ENCODE assay signal across 15 cellular contexts in genomic region chr17:5011928-5012327, GRCh38. TPM values are rescaled to one million over a fixed set of nuclear protein-coding genes. Genes with fewer than 3 reads are reported as not detected.
A peak's percentile ranks its signal among the peaks of the same experiment; 100 is the strongest.
DNase-seq lines count a peak whose midpoint lies in the region; ATAC-seq lines count a peak whose summit lies in the region.
"Had no signal": no experiment of that assay in that cellular context is flagged by ENCODE, and none has a peak within 500 bp of the region (broad histone marks: within the 10 kb centered on the region; RNA-seq: fewer than 3 reads in every experiment).

No MANE protein-coding gene starts in this region.

- DNase-seq in stimulated activated CD4-positive, alpha-beta T cell treated with anti-CD3 and anti-CD28 coated beads, Interleukin-12 subunit alpha, Interleukin-12 subunit beta, amount 100 ng/mL, for 48 hours (ENCODE audit: low read depth in 2 of 3, low spot score in 1 of 3) = peak in 2 of 3 donors; percentile 22 to 28
- no peak for DNase-seq in stimulated activated CD4-positive, alpha-beta T cell treated with anti-CD3 and anti-CD28 coated beads, Interleukin-4, amount 100 ng/mL, for 4 hours
- DNase-seq in RKO (ENCODE audit: low spot score) (peak; percentile 65), dermis blood vessel endothelial cell (peak; percentile 80), H4 (ENCODE audit: low spot score) (no peak), H7 (no peak)
- DNase-seq: activated naive CD4-positive, alpha-beta T cell treated with Interleukin-2 at 50 U/mL for 16 hours; NCI-H1694; spleen; stimulated activated naive CD4-positive, alpha-beta T cell had no signal

- H3K27ac Mint-ChIP-seq in stimulated activated naive CD8-positive, alpha-beta T cell treated with anti-CD3 and anti-CD28 coated beads, Interleukin-15, Interleukin-2, amounts not matched to agents 100 ng/mL and 50 ng/mL, for 24 hours = peak overlapping the region; percentile 82

- ATAC-seq in GM18502 (IDR thresholded peaks at IDR 0.05; ENCODE audit: poor library complexity, unreplicated experiment) = no peak
- ATAC-seq: naive thymus-derived CD8-positive, alpha-beta T cell had no signal

- H3K36me3 ChIP-seq in H7 (replicated peaks; ENCODE audit: control insufficient read depth, insufficient read depth, low read length) = peaks cover 35% of the 10 kb centered on the region

- H3K4me1 Mint-ChIP-seq in stimulated activated naive CD8-positive, alpha-beta T cell treated with anti-CD3 and anti-CD28 coated beads, Interleukin-15, Interleukin-2, amounts not matched to agents 100 ng/mL and 50 ng/mL, for 24 hours (ENCODE audit: low read depth) = peaks cover 11% of the 10 kb centered on the region

- H3K9me3 Mint-ChIP-seq in stimulated activated naive CD8-positive, alpha-beta T cell treated with anti-CD3 and anti-CD28 coated beads, Interleukin-15, Interleukin-2, amounts not matched to agents 100 ng/mL and 50 ng/mL, for 24 hours = no peaks in the 10 kb centered on the region
- H3K9me3 Mint-ChIP-seq: naive thymus-derived CD8-positive, alpha-beta T cell had no signal

- peak overlapping the region; percentile 20 for H3K4me3 Mint-ChIP-seq in stimulated activated naive CD8-positive, alpha-beta T cell treated with anti-CD3 and anti-CD28 coated beads, Interleukin-15, Interleukin-2, amounts not matched to agents 100 ng/mL and 50 ng/mL, for 24 hours
- H3K4me3 Mint-ChIP-seq: naive thymus-derived CD8-positive, alpha-beta T cell had no signal

- H3K36me3 Mint-ChIP-seq in stimulated activated naive CD8-positive, alpha-beta T cell treated with anti-CD3 and anti-CD28 coated beads, Interleukin-15, Interleukin-2, amounts not matched to agents 100 ng/mL and 50 ng/mL, for 24 hours (ENCODE audit: low read depth) = peaks cover 57% of the 10 kb centered on the region

- no peak overlapping the region for H3K4me3 ChIP-seq in H7 (ENCODE audit: insufficient read depth, low read depth, low read length)
- H3K4me3 ChIP-seq: BLaER1, spleen had no signal

- H3K27me3 ChIP-seq in H7 (ENCODE audit: control insufficient read depth, insufficient read depth, low read length) = no peaks in the 10 kb centered on the region
- H3K27me3 ChIP-seq: BLaER1, spleen had no signal

- no peaks in the 10 kb centered on the region for H3K27me3 Mint-ChIP-seq in stimulated activated naive CD8-positive, alpha-beta T cell treated with anti-CD3 and anti-CD28 coated beads, Interleukin-15, Interleukin-2, amounts not matched to agents 100 ng/mL and 50 ng/mL, for 24 hours
- H3K27me3 Mint-ChIP-seq: naive thymus-derived CD8-positive, alpha-beta T cell had no signal

RNA-seq across cellular contexts. Expression of gene KIF1C, which starts 14.2 kb away (rescaled TPM):
- 105 and 189 TPM in 2 replicates for total RNA-seq in dermis blood vessel endothelial cell
- 9.9 and 13.0 TPM in 2 replicates for total RNA-seq in H4 (2014; rRNA removed; shearing (Covaris generic))
- total RNA-seq in H7 (2014; rRNA removed; shearing (Covaris generic)) = 46.2 and 48.8 TPM in 2 replicates

RNA-seq across cellular contexts. Expression of gene INCA1, which starts 14.6 kb away (rescaled TPM):
- total RNA-seq in dermis blood vessel endothelial cell = 0.33 and 0.34 TPM in 2 replicates
- 0.23 and 0.39 TPM in 2 replicates for total RNA-seq in H4 (2014; rRNA removed; shearing (Covaris generic))
- 0.42 and 0.63 TPM in 2 replicates for total RNA-seq in H7 (2014; rRNA removed; shearing (Covaris generic))

RNA-seq across cellular contexts. Expression of gene SLC52A1, which starts 23.3 kb away (rescaled TPM):
- total RNA-seq in dermis blood vessel endothelial cell = 0.17 and 0.47 TPM in 2 replicates
- not detected in 2 replicates for total RNA-seq in H4 (2014; rRNA removed; shearing (Covaris generic))
- 0.10 TPM in 1 of 2 replicates, not detected in the other for total RNA-seq in H7 (2014; rRNA removed; shearing (Covaris generic))
- total RNA-seq: OCI-LY7 had no signal

RNA-seq across cellular contexts. Expression of gene CAMTA2, which starts 24.5 kb away (rescaled TPM):
- total RNA-seq in dermis blood vessel endothelial cell = 4.9 and 11.4 TPM in 2 replicates
- 0.90 and 0.97 TPM in 2 replicates for total RNA-seq in H4 (2014; rRNA removed; shearing (Covaris generic))
- 1.6 and 3.8 TPM in 2 replicates for total RNA-seq in H7 (2014; rRNA removed; shearing (Covaris generic))

RNA-seq across cellular contexts. Expression of gene SPAG7, which starts 44.3 kb away (rescaled TPM):
- total RNA-seq in dermis blood vessel endothelial cell = 57.5 and 64.1 TPM in 2 replicates
- total RNA-seq in H4 (2014; rRNA removed; shearing (Covaris generic)) = 24.0 and 32.2 TPM in 2 replicates
- 103 and 105 TPM in 2 replicates for total RNA-seq in H7 (2014; rRNA removed; shearing (Covaris generic))

Comparison
In these comparisons a context has a peak if more than half of its experiments do, and no peak if none do; other contexts are left out.
1. DNase-seq: peak in stimulated activated CD4-positive, alpha-beta T cell treated with anti-CD3 and anti-CD28 coated beads, Interleukin-12 subunit alpha, Interleukin-12 subunit beta, amount 100 ng/mL, for 48 hours (2 of 3), RKO (single experiment) and dermis blood vessel endothelial cell (single experiment); none in stimulated activated CD4-positive, alpha-beta T cell treated with anti-CD3 and anti-CD28 coated beads, Interleukin-4, amount 100 ng/mL, for 4 hours (0 of 2), H4 (single experiment) and H7 (single experiment).